ENCODE assay signal across 12 cellular contexts in genomic region chrX:129593137-129593536, GRCh38. TPM values are rescaled to one million over a fixed set of nuclear protein-coding genes. Genes with fewer than 3 reads are reported as not detected.
DNase-seq lines count a peak whose midpoint lies in the region; FAIRE-seq and TF ChIP-seq lines count a peak whose summit lies in the region.
"Had no signal": no experiment of that assay in that cellular context is flagged by ENCODE, and none has a peak within 500 bp of the region (broad histone marks: within the 10 kb centered on the region; RNA-seq: fewer than 3 reads in every experiment).

No MANE protein-coding gene starts in this region.

- H3K27me3 ChIP-seq in fibroblast of lung (ENCODE audit: control insufficient read depth, insufficient read depth, low read length) (no peaks in the 10 kb centered on the region), transverse colon (no peaks in the 10 kb centered on the region)

- no peak overlapping the region for H3K9ac ChIP-seq in fibroblast of lung (ENCODE audit: insufficient read depth, low read length)

- no peak for TF ChIP-seq POLR2A in transverse colon (IDR thresholded peaks at IDR 0.05)

- in situ Hi-C loops in transverse colon (cut with MboI; ENCODE audit: low pct_ligation_motif_present in 1 of 4, low pct_unique_long_range_greater_than_20kb in 1 of 4, low sequenced_read_pairs in 3 of 4): loop anchor here in 1 of 4 donors (25.0 kb wide), 1 partner anchor 469 kb away; no protein-coding TSS in a partner anchor

- no peak for FAIRE-seq in GM19239 (lab: Jason Lieb, UNC)

- H3K4me3 ChIP-seq in fibroblast of lung (replicated peaks in 1 of 4; ENCODE audit: control extremely low read depth in 1 of 4, insufficient read depth in 1 of 4, low read depth in 3 of 4, low read length in 4 of 4) (no peak overlapping the region), transverse colon (no peak overlapping the region)

- TF ChIP-seq EP300 in transverse colon (IDR thresholded peaks at IDR 0.05; ENCODE audit: low read depth): no peak

- H3K4me1 ChIP-seq in fibroblast of lung (ENCODE audit: control insufficient read depth, extremely low read depth, insufficient read depth, low read length) (no peaks in the 10 kb centered on the region), transverse colon (no peaks in the 10 kb centered on the region)

- no peaks in the 10 kb centered on the region for H3K79me2 ChIP-seq in fibroblast of lung (ENCODE audit: control insufficient read depth, insufficient read depth, low read length)

- TF ChIP-seq CTCF in fibroblast of lung (conservative IDR thresholded peaks at IDR 0.05 in 1 of 2, IDR thresholded peaks at IDR 0.05 in 1 of 2; ENCODE audit: low read depth in 1 of 2, low read length in 2 of 2) (no peak), transverse colon (IDR thresholded peaks at IDR 0.05) (no peak)

- intact Hi-C loops in transverse colon (cut with DNase I; ENCODE audit: low total_unique reads): no loop called here

- H3K36me3 ChIP-seq in fibroblast of lung (ENCODE audit: control insufficient read depth, insufficient read depth, low read length): no peaks in the 10 kb centered on the region
- peaks cover 0 to 6% (median 1%) of the 10 kb centered on the region in 4 donors for H3K36me3 ChIP-seq in transverse colon

- no peak overlapping the region for H3K4me2 ChIP-seq in fibroblast of lung (ENCODE audit: extremely low read depth, insufficient read depth, low read length)

- H4K20me1 ChIP-seq in fibroblast of lung (ENCODE audit: control insufficient read depth, extremely low read depth, insufficient read depth, low read length): no peaks in the 10 kb centered on the region

- H3K9me3 ChIP-seq in fibroblast of lung (ENCODE audit: control insufficient read depth, insufficient read depth, low read depth, low read length) (no peaks in the 10 kb centered on the region), transverse colon (no peaks in the 10 kb centered on the region)

- peak; percentile 58 for DNase-seq in ELF-1 (ENCODE audit: low read depth, low spot score)
- DNase-seq in NCI-H446 treated with DMSO at 0.1 percent for 48 hours (lab: John Stamatoyannopoulos, UW): peak; percentile 1
- peak; percentile 23 to 70 for DNase-seq in fibroblast of lung (ENCODE audit: low read depth in 2 of 2)
- peak; percentile 40 for DNase-seq in renal cortical epithelial cell (ENCODE audit: low read depth)
- no peak for DNase-seq in GM19239 (ENCODE audit: insufficient read length, low spot score)
- DNase-seq in SIG-M5 treated with dmso at 0.1 percent for 504 hours (lab: John Stamatoyannopoulos, UW; ENCODE audit: unreplicated experiment): no peak
- DNase-seq in transverse colon: no peak
- no peak for DNase-seq in hepatic stellate cell (ENCODE audit: low spot score)
- DNase-seq: cortex of kidney; naive thymus-derived CD4-positive, alpha-beta T cell; NCI-H2029 treated with DMSO at 0.1 percent for 48 hours; right cardiac atrium had no signal

- H2AFZ ChIP-seq in fibroblast of lung (ENCODE audit: low read length): no peak overlapping the region

- H3K27ac ChIP-seq in fibroblast of lung (ENCODE audit: insufficient read depth, low read length) (no peak overlapping the region), transverse colon (no peak overlapping the region)

RNA-seq across cellular contexts. Expression of gene OCRL, which starts 53.1 kb away (rescaled TPM):
- total RNA-seq in fibroblast of lung (17.7 and 23.0 TPM in 2 replicates), renal cortical epithelial cell (18.6 and 28.0 TPM in 2 replicates), transverse colon (10 to 100 TPM; 14.2 to 27.9 (median 20.0) TPM)
- 28.7 and 32.1 TPM in 2 replicates for polyA plus RNA-seq in fibroblast of lung
- 17.2 and 17.3 TPM in 2 replicates for polyA plus RNA-seq in fibroblast of lung (2012)
- polyA minus RNA-seq in fibroblast of lung (ENCODE audit: low replicate concordance): 19.8 and 21.2 TPM in 2 replicates

Comparison
In these comparisons a context has a peak if more than half of its experiments do, and no peak if none do; other contexts are left out.
1. DNase-seq: peak in ELF-1 (single experiment), NCI-H446 treated with DMSO at 0.1 percent for 48 hours (single experiment), fibroblast of lung (2 of 2) and renal cortical epithelial cell (single experiment); none in GM19239 (single experiment), SIG-M5 treated with dmso at 0.1 percent for 504 hours (single experiment), transverse colon (single experiment) and hepatic stellate cell (single experiment).